In genomic region chr14:21191809-21192446, GRCh38 we compare ENCODE assay signal across 8 cellular contexts. TPM values are rescaled to one million over a fixed set of nuclear protein-coding genes. Genes with fewer than 3 reads are reported as not detected.
A peak's percentile ranks its signal among the peaks of the same experiment; 100 is the strongest.
DNase-seq lines count a peak whose midpoint lies in the region; ATAC-seq and TF ChIP-seq lines count a peak whose summit lies in the region.

No MANE protein-coding gene starts in this region.

- peak overlapping the region; percentile 35 for H2BK15ac ChIP-seq in neuronal stem cell (ENCODE audit: low read length)

- peaks cover 9% of the 10 kb centered on the region for H3K27me3 Mint-ChIP-seq in activated T-cell treated with anti-CD3 and anti-CD28 coated beads, Interleukin-2, amount 50 U/mL, for 72 hours (ENCODE audit: low read depth)

- peak overlapping the region; percentile 51 for H3K4me2 ChIP-seq in OCI-LY1 (ENCODE audit: low read length)
- H3K4me2 ChIP-seq in neuronal stem cell (ENCODE audit: insufficient read depth, low read length, poor library complexity, severe bottlenecking): peak overlapping the region; percentile 54

- no peak overlapping the region for H2AFZ ChIP-seq in OCI-LY1 (ENCODE audit: low read length)
- peak overlapping the region; percentile 99 for H2AFZ ChIP-seq in neuronal stem cell (ENCODE audit: low read length)

- H4K20me1 ChIP-seq in OCI-LY1 (ENCODE audit: insufficient read depth, low read length): no peaks in the 10 kb centered on the region

- H3K9me3 Mint-ChIP-seq in activated T-cell treated with anti-CD3 and anti-CD28 coated beads, Interleukin-2, amount 50 U/mL, for 72 hours: no peaks in the 10 kb centered on the region

- peak overlapping the region; percentile 25 for H3K23ac ChIP-seq in neuronal stem cell (ENCODE audit: low read depth, low read length, poor library complexity)

- H3K9me2 ChIP-seq in OCI-LY1 (ENCODE audit: low read depth, low read length): no peaks in the 10 kb centered on the region

- H2AK5ac ChIP-seq in neuronal stem cell (ENCODE audit: low read depth, low read length): no peak overlapping the region

- ATAC-seq in GM19397 (IDR thresholded peaks at IDR 0.05; ENCODE audit: unreplicated experiment): peak; percentile 97
- ATAC-seq in activated T-cell treated with anti-CD3 and anti-CD28 coated beads, Interleukin-2, amount 50 U/mL, for 72 hours (replicated peaks in 1 of 2): peak; percentile 69 to 83

- peak in 8 of 14 donors; percentile 5 to 45 (median 15) for DNase-seq in C1 segment of cervical spinal cord (lab: John Stamatoyannopoulos, UW)
- DNase-seq in HT1080 (ENCODE audit: low read depth): peak; percentile 41
- peak; percentile 71 to 78 for DNase-seq in activated T-cell treated with anti-CD3 and anti-CD28 coated beads, Interleukin-2, amount 50 U/mL, for 72 hours
- DNase-seq in foreskin fibroblast: peak; percentile 38 to 75
- DNase-seq in neuronal stem cell (ENCODE audit: low spot score): peak; percentile 39
- DNase-seq in testis: peak; percentile 76

- H3K27me3 ChIP-seq in OCI-LY1 (ENCODE audit: insufficient read depth, low read length) (peaks cover 4% of the 10 kb centered on the region; the same call in 1 of the 2 replicates), neuronal stem cell (ENCODE audit: control insufficient read depth in 3 of 3, insufficient read depth in 3 of 3, low read depth in 1 of 3, low read length in 3 of 3) (no peaks in the 10 kb centered on the region), testis (no peaks in the 10 kb centered on the region)

- H3K14ac ChIP-seq in neuronal stem cell (ENCODE audit: low read length): peak overlapping the region; percentile 44

- no peak overlapping the region for H3K27ac ChIP-seq in OCI-LY1 (ENCODE audit: low read depth, low read length, poor library complexity, severe bottlenecking)
- peak overlapping the region; percentile 27 for H3K27ac ChIP-seq in neuronal stem cell (replicated peaks; ENCODE audit: low read length)
- H3K27ac ChIP-seq in testis: no peak overlapping the region

- H2BK5ac ChIP-seq in neuronal stem cell (ENCODE audit: low read length): no peak overlapping the region

- H3K36me3 Mint-ChIP-seq in activated T-cell treated with anti-CD3 and anti-CD28 coated beads, Interleukin-2, amount 50 U/mL, for 72 hours (ENCODE audit: insufficient read depth in 2 of 2): no peaks in the 10 kb centered on the region

- H3K4me1 ChIP-seq in OCI-LY1 (ENCODE audit: insufficient read depth, low read length, severe bottlenecking) (peaks cover 10% of the 10 kb centered on the region), neuronal stem cell (ENCODE audit: control insufficient read depth in 2 of 2, insufficient read depth in 1 of 2, low read depth in 1 of 2, low read length in 2 of 2) (peaks cover 0 to 10% of the 10 kb centered on the region in 2 donors), testis (no peaks in the 10 kb centered on the region)

- peak overlapping the region; percentile 79 for H3K4ac ChIP-seq in neuronal stem cell (ENCODE audit: low read length)

- peak overlapping the region; percentile 89 for H3K18ac ChIP-seq in neuronal stem cell (ENCODE audit: low read length)

- peak overlapping the region; percentile 58 for H2BK12ac ChIP-seq in neuronal stem cell (ENCODE audit: low read length)

- peak overlapping the region; percentile 60 for H3K27ac Mint-ChIP-seq in activated T-cell treated with anti-CD3 and anti-CD28 coated beads, Interleukin-2, amount 50 U/mL, for 72 hours

- H3K9me3 ChIP-seq in OCI-LY1 (ENCODE audit: low read length) (no peaks in the 10 kb centered on the region), neuronal stem cell (replicated peaks in 1 of 2; ENCODE audit: control insufficient read depth in 2 of 2, insufficient read depth in 1 of 2, low read depth in 1 of 2, low read length in 2 of 2) (peaks cover 0 to 2% of the 10 kb centered on the region in 2 donors), testis (no peaks in the 10 kb centered on the region)

- no peak overlapping the region for H4K8ac ChIP-seq in neuronal stem cell (ENCODE audit: low read depth, low read length)

- H3K4me3 ChIP-seq in OCI-LY1 (ENCODE audit: low read depth, low read length, poor library complexity, severe bottlenecking): peak overlapping the region; percentile 39
- H3K4me3 ChIP-seq in foreskin fibroblast (ENCODE audit: low read depth in 1 of 2, low read length in 2 of 2): peak overlapping the region; percentile 33 to 49
- peak overlapping the region; percentile 43 to 70 for H3K4me3 ChIP-seq in neuronal stem cell (ENCODE audit: low read length in 2 of 2)
- H3K4me3 ChIP-seq in testis: peak overlapping the region in 1 of 2 donors; percentile 12

- H3K4me1 Mint-ChIP-seq in activated T-cell treated with anti-CD3 and anti-CD28 coated beads, Interleukin-2, amount 50 U/mL, for 72 hours (ENCODE audit: low read depth): peaks cover 15% of the 10 kb centered on the region

- H3K79me2 ChIP-seq in OCI-LY1 (ENCODE audit: insufficient read depth, low read length): no peaks in the 10 kb centered on the region

- no CpG with 5 or more reads among the region's 19 CpGs for WGBS in neuronal stem cell (ENCODE audit: extremely low coverage in 2 of 2, insufficient read length in 2 of 2, insufficient replicate concordance in 1 of 2), 2 donors
- WGBS in testis, 2 donors: 4 to 7% methylated on average over 9 to 18 of the region's 19 CpGs

- H2BK120ac ChIP-seq in neuronal stem cell (ENCODE audit: low read depth, low read length): no peak overlapping the region

- TF ChIP-seq POLR2A in testis (IDR thresholded peaks at IDR 0.05): no peak

- intact Hi-C loops in testis (cut with DNase I; ENCODE audit: low total_unique reads): no loop called here

- H3K9ac ChIP-seq in OCI-LY1 (ENCODE audit: low read length) (no peak overlapping the region), neuronal stem cell (ENCODE audit: low read depth, low read length, poor library complexity) (peak overlapping the region; percentile 39)

- H4K91ac ChIP-seq in neuronal stem cell (ENCODE audit: low read depth, low read length, poor library complexity): no peak overlapping the region

- no peaks in the 10 kb centered on the region for H3F3A ChIP-seq in OCI-LY1 (ENCODE audit: insufficient read depth, low read length)

- TF ChIP-seq CTCF in OCI-LY1 (IDR thresholded peaks at IDR 0.05; ENCODE audit: low read length) (no peak), foreskin fibroblast (IDR thresholded peaks at IDR 0.05; ENCODE audit: low read depth, low read length) (no peak), testis (IDR thresholded peaks at IDR 0.05) (no peak)

- no peaks in the 10 kb centered on the region for H3K79me1 ChIP-seq in neuronal stem cell (ENCODE audit: low read depth, low read length)

- peak overlapping the region; percentile 81 to 83 for H3K4me3 Mint-ChIP-seq in activated T-cell treated with anti-CD3 and anti-CD28 coated beads, Interleukin-2, amount 50 U/mL, for 72 hours

- H3K36me3 ChIP-seq in OCI-LY1 (ENCODE audit: insufficient read depth, low read length): no peaks in the 10 kb centered on the region
- H3K36me3 ChIP-seq in neuronal stem cell (replicated peaks in 1 of 2; ENCODE audit: control insufficient read depth in 2 of 2, insufficient read depth in 2 of 2, low read length in 2 of 2): no peaks in the 10 kb centered on the region
- no peaks in the 10 kb centered on the region for H3K36me3 ChIP-seq in testis (ENCODE audit: low read depth, missing control alignments)

RNA-seq across cellular contexts. Expression of gene OR5AU1, which starts 36.1 kb away (rescaled TPM):
- not detected in 2 replicates for total RNA-seq in HT1080 (2014; rRNA removed; shearing (Covaris generic))
- polyA plus RNA-seq in HT1080 (2015; cell fraction: cytosol; rRNA removed): not detected in 2 replicates
- not detected in 2 replicates for polyA plus RNA-seq in HT1080 (2015; cell fraction: nucleus; rRNA removed)
- not detected for total RNA-seq in activated T-cell treated with anti-CD3 and anti-CD28 coated beads, Interleukin-2, amount 50 U/mL, for 72 hours
- not detected for polyA plus RNA-seq in neuronal stem cell (2013, experiment 1 of 2)
- not detected for polyA plus RNA-seq in neuronal stem cell (2013, experiment 2 of 2)
- under 1 TPM in 1 of 2 donors, not detected in 1; 0.43 TPM for total RNA-seq in testis
- polyA plus RNA-seq in testis (ENCODE audit: insufficient read depth, low read depth, low replicate concordance): not detected

Comparison
In these comparisons a context has a peak if more than half of its experiments do, and no peak if none do; other contexts are left out.
1. DNase-seq: peak in every context shown above with its lines; median percentile 76 in testis; 74 in activated T-cell treated with anti-CD3 and anti-CD28 coated beads, Interleukin-2, amount 50 U/mL, for 72 hours; 56 in foreskin fibroblast; 41 in HT1080; 39 in neuronal stem cell; 15 in C1 segment of cervical spinal cord.